In genomic region chr1:35708952-35709351, GRCh38 we compare ENCODE assay signal across 13 cellular contexts. TPM values are rescaled to one million over a fixed set of nuclear protein-coding genes. Genes with fewer than 3 reads are reported as not detected.
DNase-seq lines count a peak whose midpoint lies in the region; ATAC-seq, FAIRE-seq and TF ChIP-seq lines count a peak whose summit lies in the region.
"Had no signal": no experiment of that assay in that cellular context is flagged by ENCODE, and none has a peak within 500 bp of the region (broad histone marks: within the 10 kb centered on the region; RNA-seq: fewer than 3 reads in every experiment).

No MANE protein-coding gene starts in this region.

- H3K4me1 Mint-ChIP-seq in activated T-cell treated with anti-CD3 and anti-CD28 coated beads, Interleukin-2, amount 50 U/mL, for 4 hours (ENCODE audit: low read depth): peaks cover 20% of the 10 kb centered on the region
- peaks cover 17% of the 10 kb centered on the region for H3K4me1 Mint-ChIP-seq in endodermal cell

- no peak overlapping the region for H3K27ac Mint-ChIP-seq in endodermal cell

- no TSS peak for BruUV-seq in PC-3 (replicated peaks; lab: Mats Ljungman, UMichigan)

- DNase-seq in activated T-cell treated with anti-CD3 and anti-CD28 coated beads, Interleukin-2, amount 50 U/mL, for 4 hours: no peak
- no peak for DNase-seq in activated T-cell treated with anti-CD3 and anti-CD28 coated beads, Interleukin-2, amount 50 U/mL, for 1 hour
- DNase-seq in PC-3: no peak
- no peak for DNase-seq in endodermal cell
- DNase-seq in smooth muscle cell (lab: John Stamatoyannopoulos, UW; ENCODE audit: unreplicated experiment): no peak
- no peak for DNase-seq in GM19239 (ENCODE audit: insufficient read length, low spot score)
- DNase-seq in SW 1271 (lab: John Stamatoyannopoulos, UW): no peak
- DNase-seq: gastrocnemius medialis, left ventricle myocardium inferior, NCI-H446 treated with DMSO at 0.1 percent for 48 hours had no signal

- H3K27me3 ChIP-seq in PC-3 (ENCODE audit: low read length) (no peaks in the 10 kb centered on the region), endodermal cell (ENCODE audit: control insufficient read depth, insufficient read depth, low read length, poor library complexity, severe bottlenecking) (no peaks in the 10 kb centered on the region), smooth muscle cell (ENCODE audit: low read depth) (no peaks in the 10 kb centered on the region)
- H3K27me3 ChIP-seq: vagina had no signal

- POLR2A ChIA-PET in PC-3 (lab: Charles Lee; ENCODE audit: unreplicated experiment): no interaction called here

- H3K9me2 ChIP-seq in PC-3 (replicated peaks; ENCODE audit: low read length): no peaks in the 10 kb centered on the region

- H3K9me3 ChIP-seq in PC-3 (ENCODE audit: low read length) (no peaks in the 10 kb centered on the region), endodermal cell (ENCODE audit: control insufficient read depth, low read length) (no peaks in the 10 kb centered on the region), smooth muscle cell (replicated peaks; ENCODE audit: low read depth) (no peaks in the 10 kb centered on the region)
- H3K9me3 ChIP-seq: gastrocnemius medialis, left ventricle myocardium inferior, vagina had no signal

- no peak for FAIRE-seq in GM19239 (lab: Jason Lieb, UNC)

- intact Hi-C loops in PC-3 (cut with micrococcal nuclease): no loop called here

- H3K4me3 Mint-ChIP-seq in activated T-cell treated with anti-CD3 and anti-CD28 coated beads, Interleukin-2, amount 50 U/mL, for 4 hours: peak overlapping the region; percentile 57
- peak overlapping the region; percentile 57 for H3K4me3 Mint-ChIP-seq in endodermal cell

- no peaks in the 10 kb centered on the region for H3K79me2 ChIP-seq in PC-3 (ENCODE audit: low read length)
- H3K79me2 ChIP-seq in smooth muscle cell (ENCODE audit: low read depth): no peaks in the 10 kb centered on the region

- H3K9me3 Mint-ChIP-seq in activated T-cell treated with anti-CD3 and anti-CD28 coated beads, Interleukin-2, amount 50 U/mL, for 4 hours: no peaks in the 10 kb centered on the region
- no peaks in the 10 kb centered on the region for H3K9me3 Mint-ChIP-seq in endodermal cell

- no peak for ATAC-seq in activated T-cell treated with anti-CD3 and anti-CD28 coated beads, Interleukin-2, amount 50 U/mL, for 4 hours
- ATAC-seq in PC-3 (peak; percentile 20; the same call in 1 of the 2 replicates), GM18858 (IDR thresholded peaks at IDR 0.05; ENCODE audit: unreplicated experiment) (no peak)
- ATAC-seq: gastrocnemius medialis, HCT116 had no signal

- peaks cover 7% of the 10 kb centered on the region for H3K36me3 Mint-ChIP-seq in activated T-cell treated with anti-CD3 and anti-CD28 coated beads, Interleukin-2, amount 50 U/mL, for 4 hours (ENCODE audit: insufficient read depth)
- H3K36me3 Mint-ChIP-seq in endodermal cell (ENCODE audit: low read depth): no peaks in the 10 kb centered on the region

- no peak overlapping the region for H3K27ac ChIP-seq in PC-3 (ENCODE audit: low read length)
- H3K27ac ChIP-seq in endodermal cell (ENCODE audit: low read depth, low read length): no peak overlapping the region
- no peak overlapping the region for H3K27ac ChIP-seq in smooth muscle cell (ENCODE audit: low read depth)
- H3K27ac ChIP-seq: gastrocnemius medialis, left ventricle myocardium inferior, vagina had no signal

- no peak overlapping the region for H3K4me2 ChIP-seq in PC-3 (ENCODE audit: low read length)
- H3K4me2 ChIP-seq in smooth muscle cell: peak overlapping the region; percentile 94

- H3K36me3 ChIP-seq in PC-3 (ENCODE audit: low read depth, low read length) (no peaks in the 10 kb centered on the region), endodermal cell (ENCODE audit: control insufficient read depth, insufficient read depth, low read length) (peaks cover 5% of the 10 kb centered on the region), smooth muscle cell (ENCODE audit: low read depth) (no peaks in the 10 kb centered on the region)
- H3K36me3 ChIP-seq: gastrocnemius medialis, vagina had no signal

- H3K4me1 ChIP-seq in PC-3 (ENCODE audit: insufficient read depth, low read length): no peaks in the 10 kb centered on the region
- no peaks in the 10 kb centered on the region for H3K4me1 ChIP-seq in endodermal cell (ENCODE audit: control insufficient read depth, insufficient read depth, low read length)
- H3K4me1 ChIP-seq in smooth muscle cell (ENCODE audit: low read depth): peaks cover 6% of the 10 kb centered on the region
- H3K4me1 ChIP-seq: gastrocnemius medialis had no signal

- no peak for TF ChIP-seq CTCF in PC-3 (conservative IDR thresholded peaks at IDR 0.05; ENCODE audit: low read depth, low read length)
- no peak for TF ChIP-seq CTCF in endodermal cell (conservative IDR thresholded peaks at IDR 0.05)
- TF ChIP-seq CTCF in smooth muscle cell (IDR thresholded peaks at IDR 0.05; ENCODE audit: borderline replicate concordance, insufficient read depth, poor library complexity, severe bottlenecking): no peak

- H3K27me3 Mint-ChIP-seq in activated T-cell treated with anti-CD3 and anti-CD28 coated beads, Interleukin-2, amount 50 U/mL, for 4 hours (ENCODE audit: low read depth): peaks cover 28% of the 10 kb centered on the region
- H3K27me3 Mint-ChIP-seq in endodermal cell (ENCODE audit: insufficient read depth): peaks cover 57% of the 10 kb centered on the region

- H3K4me3 ChIP-seq in PC-3 (ENCODE audit: low read length): no peak overlapping the region
- H3K4me3 ChIP-seq in endodermal cell (ENCODE audit: low read length): no peak overlapping the region
- no peak overlapping the region for H3K4me3 ChIP-seq in smooth muscle cell

- H4K20me1 ChIP-seq in PC-3 (ENCODE audit: low read length) (no peaks in the 10 kb centered on the region), smooth muscle cell (ENCODE audit: low read depth) (peaks cover 11% of the 10 kb centered on the region)

- H2AFZ ChIP-seq in PC-3 (ENCODE audit: low read length) (no peak overlapping the region), smooth muscle cell (ENCODE audit: low read depth) (no peak overlapping the region)

- H3F3A ChIP-seq in PC-3 (ENCODE audit: low read length, unreplicated experiment) (no peaks in the 10 kb centered on the region), smooth muscle cell (ENCODE audit: low read depth) (no peaks in the 10 kb centered on the region)

- H3K9ac ChIP-seq in PC-3 (ENCODE audit: low read length) (no peak overlapping the region), endodermal cell (ENCODE audit: extremely low read depth, low read length, poor library complexity, severe bottlenecking) (no peak overlapping the region), smooth muscle cell (ENCODE audit: low read depth) (no peak overlapping the region)

- CTCF ChIA-PET in PC-3 (lab: Charles Lee): no interaction called here

- 97 to 100% methylated on average over 1 of the region's 1 CpG for WGBS in endodermal cell (ENCODE audit: insufficient coverage in 1 of 2, insufficient read length in 1 of 2), 2 experiments
- WGBS in smooth muscle cell (ENCODE audit: low lambda C conversion rate): 100% methylated on average over 1 of the region's 1 CpG

RNA-seq across cellular contexts. Expression of gene C1orf216, which starts 9.7 kb away (rescaled TPM):
- total RNA-seq in activated T-cell treated with anti-CD3 and anti-CD28 coated beads, Interleukin-2, amount 50 U/mL, for 4 hours: 10 to 100 TPM; 19.5 to 20.6 (median 19.9) TPM
- 13.4 and 19.2 TPM in 2 replicates for total RNA-seq in PC-3 (2014; rRNA removed)
- total RNA-seq in endodermal cell: 10 to 100 TPM in 1 of 2 donors, 1 to 10 TPM in 1; 9.8 to 13.0 TPM
- polyA plus RNA-seq in endodermal cell (2013, experiment 1 of 2): 8.9 TPM
- 8.1 TPM for polyA plus RNA-seq in endodermal cell (2013, experiment 2 of 2)
- total RNA-seq in smooth muscle cell: 4.5 and 7.5 TPM in 2 replicates
- 9.4 and 9.7 TPM in 2 replicates for polyA plus RNA-seq in smooth muscle cell
